Comparison of ENCODE assay signal across 8 cellular contexts in the genomic region with DNA sequence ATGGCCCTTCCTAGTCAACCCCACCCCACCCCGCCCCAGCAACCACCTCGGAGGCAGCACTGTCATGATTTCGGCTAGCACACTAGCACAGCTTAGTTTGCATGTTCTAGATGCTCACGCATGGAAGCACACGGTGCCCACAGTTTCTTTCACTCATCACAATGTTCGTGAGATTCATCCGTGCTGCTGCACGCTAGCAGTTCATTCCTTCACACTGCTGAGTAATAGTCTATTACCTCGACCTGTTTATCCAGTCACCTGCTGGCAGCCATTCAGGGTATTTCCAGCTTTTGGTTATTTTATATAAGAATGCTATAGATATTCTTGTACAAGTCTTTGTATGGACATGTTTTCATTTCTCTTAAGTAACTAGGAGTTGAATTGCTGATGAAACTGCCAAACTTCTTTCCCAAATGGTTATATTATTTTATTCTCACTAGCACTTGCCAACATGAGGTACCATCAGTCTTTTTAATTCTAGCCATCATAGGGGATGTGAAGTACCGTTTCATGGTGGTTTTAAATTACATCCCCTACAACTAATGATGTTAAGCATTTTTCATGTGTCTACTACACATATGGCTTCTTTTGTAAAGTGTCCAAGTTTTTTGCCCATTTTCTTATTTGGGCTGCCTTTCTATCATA.
A peak's percentile ranks its signal among the peaks of the same experiment; 100 is the strongest.
DNase-seq lines count a peak whose midpoint lies in the region; ATAC-seq and TF ChIP-seq lines count a peak whose summit lies in the region.

No MANE protein-coding gene starts in this region.

- no peak overlapping the region for H2BK12ac ChIP-seq in trophoblast cell (ENCODE audit: low read length)

- H3K27me3 Mint-ChIP-seq in activated CD4-positive, alpha-beta memory T cell treated with anti-CD3 and anti-CD28 coated beads for 36 hours: no peaks in the 10 kb centered on the region

- intact Hi-C loops in OCI-LY7 (cut with micrococcal nuclease; ENCODE audit: unreplicated experiment): loop anchor here (5.0 to 10.0 kb wide), 3 partner anchors 74 to 342 kb away; a partner anchor contains a TSS
- intact Hi-C loops in left lung (cut with DNase I): loop anchor here in 1 of 2 donors (10.0 kb wide), 1 partner anchor 212 kb away; no protein-coding TSS in a partner anchor
- intact Hi-C loops in activated CD4-positive, alpha-beta memory T cell treated with anti-CD3 and anti-CD28 coated beads for 36 hours (cut with micrococcal nuclease): loop anchor here (10.0 kb wide), 1 partner anchor 262 kb away; no protein-coding TSS in a partner anchor

- no peak overlapping the region for H3K27ac Mint-ChIP-seq in activated CD4-positive, alpha-beta memory T cell treated with anti-CD3 and anti-CD28 coated beads for 36 hours

- H3K4me1 ChIP-seq in OCI-LY7 (ENCODE audit: insufficient read depth, low read length, poor library complexity, severe bottlenecking) (peaks cover 66% of the 10 kb centered on the region), trophoblast cell (ENCODE audit: control insufficient read depth in 1 of 2, insufficient read depth in 2 of 2, low read length in 2 of 2) (peaks cover 0 to 3% of the 10 kb centered on the region in 2 experiments), left lung (peaks cover 10 to 33% of the 10 kb centered on the region in 2 donors)

- H3K79me2 ChIP-seq in OCI-LY7 (ENCODE audit: insufficient read depth, low read depth, low read length) (peaks cover 47% of the 10 kb centered on the region), trophoblast cell (ENCODE audit: control insufficient read depth, insufficient read depth, low read length, poor library complexity) (no peaks in the 10 kb centered on the region)

- peaks cover 48% of the 10 kb centered on the region for H3K4me1 Mint-ChIP-seq in activated CD4-positive, alpha-beta memory T cell treated with anti-CD3 and anti-CD28 coated beads for 36 hours (ENCODE audit: low read depth)

- no peak overlapping the region for H4K12ac ChIP-seq in trophoblast cell (ENCODE audit: low read depth, low read length)

- no peak overlapping the region for H2AK5ac ChIP-seq in trophoblast cell (ENCODE audit: low read length)

- H3K4ac ChIP-seq in trophoblast cell (ENCODE audit: low read depth, low read length): no peak overlapping the region

- H2BK120ac ChIP-seq in trophoblast cell (ENCODE audit: insufficient read depth, low read length, poor library complexity): no peak overlapping the region

- no peak overlapping the region for H3K18ac ChIP-seq in trophoblast cell (ENCODE audit: low read length)

- H3K4me3 Mint-ChIP-seq in activated CD4-positive, alpha-beta memory T cell treated with anti-CD3 and anti-CD28 coated beads for 36 hours: no peak overlapping the region

- no peak overlapping the region for H4K91ac ChIP-seq in trophoblast cell (ENCODE audit: low read depth, low read length)

- H3K27ac ChIP-seq in OCI-LY7 (ENCODE audit: low read depth, low read length, poor library complexity, severe bottlenecking) (peak overlapping the region; percentile 64), trophoblast cell (ENCODE audit: low read depth, low read length) (no peak overlapping the region), left lung (no peak overlapping the region)

- H3K9ac ChIP-seq in trophoblast cell (ENCODE audit: low read length): no peak overlapping the region

- no peak overlapping the region for H3K14ac ChIP-seq in trophoblast cell (ENCODE audit: low read length)

- peaks cover 41% of the 10 kb centered on the region for H3K36me3 Mint-ChIP-seq in activated CD4-positive, alpha-beta memory T cell treated with anti-CD3 and anti-CD28 coated beads for 36 hours

- no peak overlapping the region for H2BK5ac ChIP-seq in trophoblast cell (ENCODE audit: low read depth, low read length, poor library complexity)

- H3K9me3 ChIP-seq in OCI-LY7 (ENCODE audit: low read length) (no peaks in the 10 kb centered on the region), trophoblast cell (ENCODE audit: insufficient read depth, low read depth, low read length) (no peaks in the 10 kb centered on the region), left lung (no peaks in the 10 kb centered on the region)

- peaks cover 73% of the 10 kb centered on the region for H3K36me3 ChIP-seq in OCI-LY7 (ENCODE audit: insufficient read depth, low read length)
- H3K36me3 ChIP-seq in trophoblast cell (ENCODE audit: control insufficient read depth in 1 of 2, insufficient read depth in 2 of 2, low read length in 2 of 2): peaks cover 7 to 8% of the 10 kb centered on the region in 2 experiments
- H3K36me3 ChIP-seq in left lung: peaks cover 0 to 77% of the 10 kb centered on the region in 2 donors

- H3K4me3 ChIP-seq in OCI-LY7 (ENCODE audit: low read depth, low read length, poor library complexity, severe bottlenecking): peak overlapping the region; percentile 37
- no peak overlapping the region for H3K4me3 ChIP-seq in trophoblast cell (ENCODE audit: low read depth, low read length)
- H3K4me3 ChIP-seq in left lung: no peak overlapping the region

- no peaks in the 10 kb centered on the region for H3K27me3 ChIP-seq in trophoblast cell (ENCODE audit: insufficient read depth, low read length)
- no peaks in the 10 kb centered on the region for H3K27me3 ChIP-seq in left lung

- TSS peak; percentile 45 for BruUV-seq in OCI-LY7 (replicated peaks; lab: Mats Ljungman, UMichigan)

- H3K79me1 ChIP-seq in trophoblast cell (ENCODE audit: low read length): no peaks in the 10 kb centered on the region

- DNase-seq in OCI-LY7 (ENCODE audit: low spot score): peak; percentile 78
- peak; percentile 81 to 91 for DNase-seq in trophoblast cell
- no peak for DNase-seq in stimulated activated CD4-positive, alpha-beta T cell treated with anti-CD3 and anti-CD28 coated beads, Interleukin-4, amount 100 ng/mL, for 4 hours
- no peak for DNase-seq in left lung
- DNase-seq in activated CD4-positive, alpha-beta memory T cell treated with anti-CD3 and anti-CD28 coated beads for 36 hours: no peak
- no peak for DNase-seq in activated naive CD4-positive, alpha-beta T cell treated with Interleukin-2 at 50 U/mL for 16 hours

- CTCF ChIA-PET in OCI-LY7 (lab: Charles Lee; ENCODE audit: unreplicated experiment): interaction anchor here (1.5 kb wide), 1 partner anchor 36 kb away, joined by 3 read pairs; no protein-coding TSS in a partner anchor
- CTCF ChIA-PET in activated CD4-positive, alpha-beta memory T cell treated with anti-CD3 and anti-CD28 coated beads for 36 hours (lab: Charles Lee): interaction anchor here (1.1 to 4.2 kb wide), 6 partner anchors 9 to 284 kb away, joined by 4 to 35 read pairs (median 4); no protein-coding TSS in a partner anchor

- TF ChIP-seq CTCF in OCI-LY7 (conservative IDR thresholded peaks at IDR 0.05; ENCODE audit: low read length) (no peak), left lung (IDR thresholded peaks at IDR 0.05) (no peak)

- H3K9me3 Mint-ChIP-seq in activated CD4-positive, alpha-beta memory T cell treated with anti-CD3 and anti-CD28 coated beads for 36 hours: no peaks in the 10 kb centered on the region

- ATAC-seq in GM19035 (IDR thresholded peaks at IDR 0.05; ENCODE audit: unreplicated experiment) (peak; percentile 54), HG02852 (IDR thresholded peaks at IDR 0.05; ENCODE audit: unreplicated experiment) (peak; percentile 65), left lung (no peak)

- no CpG with 5 or more reads among the region's 10 CpGs for WGBS in trophoblast cell (ENCODE audit: extremely low coverage, insufficient coverage, insufficient read length)

- H2AFZ ChIP-seq in OCI-LY7 (ENCODE audit: low read length): no peak overlapping the region
- H2AFZ ChIP-seq in trophoblast cell (ENCODE audit: insufficient read depth, low read length, poor library complexity): no peak overlapping the region

- peaks cover 6% of the 10 kb centered on the region; the same call in 1 of the 2 replicates for H4K20me1 ChIP-seq in OCI-LY7 (ENCODE audit: insufficient read depth, low read length)

- H3K23ac ChIP-seq in trophoblast cell (ENCODE audit: low read length): no peak overlapping the region

- no peaks in the 10 kb centered on the region for H3K9me2 ChIP-seq in OCI-LY7 (ENCODE audit: insufficient read depth, low read length)

- H4K8ac ChIP-seq in trophoblast cell (ENCODE audit: low read depth, low read length): no peak overlapping the region

- peak overlapping the region; percentile 59 for H3K4me2 ChIP-seq in OCI-LY7 (ENCODE audit: low read length)
- H3K4me2 ChIP-seq in trophoblast cell (ENCODE audit: low read length): no peak overlapping the region

- POLR2A ChIA-PET in OCI-LY7 (lab: Charles Lee): interaction anchor here (0.7 to 4.5 kb wide), 6 partner anchors 12 to 279 kb away, joined by 3 to 47 read pairs (median 4); no protein-coding TSS in a partner anchor
- POLR2A ChIA-PET in activated CD4-positive, alpha-beta memory T cell treated with anti-CD3 and anti-CD28 coated beads for 36 hours (lab: Charles Lee): no interaction called here

Comparison
In these comparisons a context has a peak if more than half of its experiments do, and no peak if none do; other contexts are left out.
1. DNase-seq: peak in OCI-LY7 (single experiment) and trophoblast cell (2 of 2); none in stimulated activated CD4-positive, alpha-beta T cell treated with anti-CD3 and anti-CD28 coated beads, Interleukin-4, amount 100 ng/mL, for 4 hours (0 of 2), left lung (0 of 2), activated CD4-positive, alpha-beta memory T cell treated with anti-CD3 and anti-CD28 coated beads for 36 hours (single experiment) and activated naive CD4-positive, alpha-beta T cell treated with Interleukin-2 at 50 U/mL for 16 hours (single experiment).